8 cellular contexts compared by ENCODE assay signal in the genomic region with DNA sequence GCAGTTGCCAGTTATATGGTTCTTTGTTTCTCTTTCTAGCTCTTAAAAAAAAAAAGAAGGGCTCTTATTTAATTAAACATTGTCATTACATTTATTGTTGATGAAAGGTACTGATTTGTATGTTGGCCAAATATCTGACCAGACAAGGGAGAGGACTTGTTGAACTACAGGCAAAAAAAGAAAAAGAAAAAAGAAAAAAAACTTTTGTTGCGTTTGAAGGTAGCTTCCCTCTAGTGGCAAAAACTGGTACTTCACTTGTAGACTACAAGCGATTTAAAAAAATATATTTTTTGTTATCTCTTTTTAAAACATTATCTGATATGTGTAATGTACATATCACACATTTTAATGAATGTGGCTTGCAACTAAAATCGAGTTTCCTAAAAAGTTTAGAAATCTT.
DNase-seq lines count a peak whose midpoint lies in the region; ATAC-seq and TF ChIP-seq lines count a peak whose summit lies in the region.

No MANE protein-coding gene starts in this region.

- H3K27me3 Mint-ChIP-seq in immature natural killer cell (ENCODE audit: low read depth in 3 of 3) = peaks cover 0 to 2% (median 0%) of the 10 kb centered on the region in 3 donors

- H3K4me3 ChIP-seq in adrenal gland = peak overlapping the region in 1 of 4 donors; percentile 42

- H3K9me3 Mint-ChIP-seq in immature natural killer cell = peaks cover 2 to 26% (median 11%) of the 10 kb centered on the region in 6 donors

- no peak overlapping the region for H3K4me3 Mint-ChIP-seq in immature natural killer cell

- ATAC-seq in GM18502 (IDR thresholded peaks at IDR 0.05; ENCODE audit: poor library complexity, unreplicated experiment) = no peak

- no peaks in the 10 kb centered on the region for H3K9me3 ChIP-seq in adrenal gland (replicated peaks in 1 of 3)

- no peak overlapping the region for H3K27ac ChIP-seq in adrenal gland

- no peaks in the 10 kb centered on the region for H3K36me3 ChIP-seq in adrenal gland (replicated peaks in 1 of 2)

- H3K36me3 Mint-ChIP-seq in immature natural killer cell = no peaks in the 10 kb centered on the region

- no peaks in the 10 kb centered on the region for H3K27me3 ChIP-seq in adrenal gland

- peak; percentile 57 for TF ChIP-seq CTCF in AG09319 (IDR thresholded peaks at IDR 0.05; ENCODE audit: low read depth, low read length)
- peak; percentile 35 to 89 (median 68) for TF ChIP-seq CTCF in adrenal gland (IDR thresholded peaks at IDR 0.05)

- no peak overlapping the region for H3K27ac Mint-ChIP-seq in immature natural killer cell

- TF ChIP-seq POLR2A in adrenal gland (IDR thresholded peaks at IDR 0.05) = no peak

- DNase-seq in AG09319 (ENCODE audit: extremely low read depth, low read depth) (no peak), HT1080 (ENCODE audit: low read depth) (peak; percentile 7), adrenal gland (no peak), kidney tubule cell (ENCODE audit: low spot score) (peak; percentile 43), NCI-H2081 (lab: John Stamatoyannopoulos, UW) (no peak), immature natural killer cell (no peak), Ammon's horn (ENCODE audit: low spot score) (no peak)

- H3K4me1 ChIP-seq in adrenal gland (replicated peaks in 1 of 2) = no peaks in the 10 kb centered on the region

- no peaks in the 10 kb centered on the region for H3K4me1 Mint-ChIP-seq in immature natural killer cell

- intact Hi-C loops in adrenal gland (cut with DNase I) = no loop called here

- WGBS in adrenal gland, 4 donors = 3 to 7% (median 6%) methylated on average over 3 of the region's 3 CpGs

Comparison
In these comparisons a context has a peak if more than half of its experiments do, and no peak if none do; other contexts are left out.
1. DNase-seq: peak in HT1080 (single experiment) and kidney tubule cell (single experiment); none in AG09319 (single experiment), adrenal gland (0 of 7), NCI-H2081 (0 of 2), immature natural killer cell (0 of 3) and Ammon's horn (single experiment).